25 cellular contexts compared by ENCODE assay signal in the genomic region with DNA sequence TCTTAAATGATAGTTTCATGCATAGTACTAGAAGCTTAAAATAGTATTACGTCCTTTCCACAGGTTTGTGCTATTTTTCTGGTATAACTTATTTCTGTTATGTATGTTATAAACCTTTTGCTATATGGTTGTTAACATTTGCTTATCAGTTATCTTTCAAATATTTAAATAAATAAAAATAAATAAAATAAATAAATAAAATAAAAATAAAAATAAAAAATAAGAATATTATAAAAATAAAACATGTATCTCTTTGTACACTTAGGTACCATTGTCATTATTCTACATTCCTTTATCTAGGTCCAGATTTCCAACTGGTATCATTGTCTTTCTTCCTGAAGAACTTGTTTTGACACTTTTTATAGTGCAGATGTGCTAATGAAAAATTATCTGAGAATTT.
"Had no signal": no experiment of that assay in that cellular context is flagged by ENCODE, and none has a peak within 500 bp of the region (broad histone marks: within the 10 kb centered on the region; RNA-seq: fewer than 3 reads in every experiment).

No MANE protein-coding gene starts in this region.

- H3K36me3 ChIP-seq: left ventricle myocardium inferior, neural progenitor cell, neutrophil, spleen, suprapubic skin, thoracic aorta, tibial artery, upper lobe of right lung had no signal

- H3K9me3 ChIP-seq: left ventricle myocardium inferior, neutrophil, suprapubic skin, thoracic aorta, tibial artery, upper lobe of right lung had no signal

- H3K4me1 ChIP-seq: left ventricle myocardium inferior, neural progenitor cell, spleen, suprapubic skin, tibial artery, upper lobe of right lung had no signal

- DNase-seq: hypothalamus; immature natural killer cell; left ventricle myocardium inferior; mesendoderm; naive B cell; natural killer cell; nephron progenitor cell; occipital lobe; right cardiac atrium; spleen; stimulated activated CD4-positive, alpha-beta T cell treated with anti-CD3 and anti-CD28 coated beads, Interleukin-4, amount 100 ng/mL, for 24 hours; stimulated activated naive CD4-positive, alpha-beta T cell; tibial artery; trophoblast cell; upper lobe of right lung had no signal

- H3K9ac ChIP-seq: neural progenitor cell had no signal

- H3K4me3 ChIP-seq: left ventricle myocardium inferior, lung, neural progenitor cell, skin epidermis, spleen, suprapubic skin, thoracic aorta, tibial artery, upper lobe of right lung had no signal

- FAIRE-seq: islet of Langerhans, urothelium cell line had no signal

- H3K27ac ChIP-seq: left ventricle myocardium inferior, neural progenitor cell, neutrophil, skin epidermis, spleen, suprapubic skin, thoracic aorta, tibial artery, upper lobe of right lung had no signal

- H2AFZ ChIP-seq: neural progenitor cell had no signal

- ATAC-seq: natural killer cell; right cardiac atrium; sciatic nerve; stimulated activated effector memory CD8-positive, alpha-beta T cell treated with anti-CD3 and anti-CD28 coated beads, Interleukin-12 subunit alpha, Interleukin-12 subunit beta, amount 100 ng/mL, for 72 hours; upper lobe of right lung had no signal

- H3K4me2 ChIP-seq: neural progenitor cell had no signal

- H3K27me3 ChIP-seq: neural progenitor cell, neutrophil, spleen, suprapubic skin, tibial artery, upper lobe of right lung had no signal
